10 cellular contexts compared by ENCODE assay signal in the genomic region with DNA sequence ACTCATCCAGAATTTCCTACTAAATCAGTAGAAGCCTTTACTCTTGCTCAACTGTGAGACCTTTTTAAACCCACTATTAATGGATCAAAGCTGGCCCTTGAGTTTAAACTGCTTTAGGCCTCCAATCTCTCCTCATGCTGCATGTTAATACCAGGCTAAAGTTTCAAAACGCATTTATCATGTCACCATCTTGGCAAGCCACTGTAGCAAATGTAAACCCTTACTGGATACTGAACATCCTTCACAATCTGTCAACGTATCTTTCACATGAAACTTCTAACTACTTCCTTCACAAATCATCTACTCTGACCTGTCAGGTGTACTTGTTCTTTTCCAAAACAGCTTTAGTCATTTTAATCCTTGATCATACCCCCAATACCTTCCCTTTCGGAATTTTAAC. TPM values are rescaled to one million over a fixed set of nuclear protein-coding genes. Genes with fewer than 3 reads are reported as not detected.
DNase-seq lines count a peak whose midpoint lies in the region; TF ChIP-seq lines count a peak whose summit lies in the region.
"Had no signal": no experiment of that assay in that cellular context is flagged by ENCODE, and none has a peak within 500 bp of the region (broad histone marks: within the 10 kb centered on the region; RNA-seq: fewer than 3 reads in every experiment).

No MANE protein-coding gene starts in this region.

- H3K9me3 ChIP-seq in CD8-positive, alpha-beta memory T cell (ENCODE audit: low read length), result no peaks in the 10 kb centered on the region
- H3K9me3 ChIP-seq in muscle layer of colon (ENCODE audit: low read length) (no peaks in the 10 kb centered on the region), ascending aorta (no peaks in the 10 kb centered on the region)
- H3K9me3 ChIP-seq: mucosa of descending colon had no signal

- peak overlapping the region in 4 of 8 donors; percentile 3 to 98 (median 40) for H3K27ac Mint-ChIP-seq in CD8-positive, alpha-beta memory T cell
- no peak overlapping the region for H3K27ac Mint-ChIP-seq in T-helper 2 cell treated with Interferon-gamma antibody and Interleukin-4, amounts not matched to agents 5 μg/mL and 100 μg/mL, for 36 hours

- peaks cover 6% of the 10 kb centered on the region for H3K36me3 ChIP-seq in CD8-positive, alpha-beta memory T cell (ENCODE audit: insufficient read depth, low read length)
- H3K36me3 ChIP-seq in muscle layer of colon (ENCODE audit: insufficient read depth, low read length) (peaks cover 15% of the 10 kb centered on the region), ascending aorta (peaks cover 10 to 11% of the 10 kb centered on the region in 2 donors)

- DNase-seq in CD8-positive, alpha-beta memory T cell, result no peak
- DNase-seq in HEK293T (ENCODE audit: extremely low spot score), result no peak
- DNase-seq in T-helper 2 cell treated with Interferon-gamma antibody and Interleukin-4, amounts not matched to agents 5 μg/mL and 100 μg/mL, for 36 hours (ENCODE audit: low spot score), result no peak
- no peak for DNase-seq in NCI-H2029 treated with DMSO at 0.1 percent for 48 hours (lab: John Stamatoyannopoulos, UW)
- DNase-seq in SW480 (ENCODE audit: low spot score), result no peak
- DNase-seq in HuH-7 (ENCODE audit: low spot score), result no peak
- no peak for DNase-seq in ascending aorta (ENCODE audit: low spot score in 2 of 2)
- DNase-seq: mucosa of descending colon had no signal

- H3K4me3 Mint-ChIP-seq in CD8-positive, alpha-beta memory T cell, result peak overlapping the region in 6 of 7 donors; percentile 1 to 95 (median 22)
- peak overlapping the region; percentile 98 for H3K4me3 Mint-ChIP-seq in T-helper 2 cell treated with Interferon-gamma antibody and Interleukin-4, amounts not matched to agents 5 μg/mL and 100 μg/mL, for 36 hours

- peaks cover 52% of the 10 kb centered on the region for H3K4me1 ChIP-seq in CD8-positive, alpha-beta memory T cell (ENCODE audit: insufficient read depth, low read length)
- peaks cover 25% of the 10 kb centered on the region for H3K4me1 ChIP-seq in muscle layer of colon (ENCODE audit: insufficient read depth, low read length)
- peaks cover 3 to 19% of the 10 kb centered on the region in 2 donors for H3K4me1 ChIP-seq in ascending aorta

- no peaks in the 10 kb centered on the region for H3K27me3 ChIP-seq in CD8-positive, alpha-beta memory T cell (ENCODE audit: insufficient read depth, low read length, poor library complexity, severe bottlenecking)
- H3K27me3 ChIP-seq in muscle layer of colon (ENCODE audit: control insufficient read depth in 1 of 2, insufficient read depth in 2 of 2, low read length in 2 of 2) (no peaks in the 10 kb centered on the region), ascending aorta (no peaks in the 10 kb centered on the region)

- no peak for TF ChIP-seq CTCF in ascending aorta (IDR thresholded peaks at IDR 0.05)

- intact Hi-C loops in ascending aorta (cut with DNase I), result no loop called here

- peaks cover 0 to 8% of the 10 kb centered on the region in 2 donors for H3K27me3 Mint-ChIP-seq in CD8-positive, alpha-beta memory T cell
- peaks cover 3% of the 10 kb centered on the region for H3K27me3 Mint-ChIP-seq in T-helper 2 cell treated with Interferon-gamma antibody and Interleukin-4, amounts not matched to agents 5 μg/mL and 100 μg/mL, for 36 hours (ENCODE audit: low read depth)

- no peak overlapping the region for H3K4me3 ChIP-seq in CD8-positive, alpha-beta memory T cell (ENCODE audit: low read length)
- H3K4me3 ChIP-seq in muscle layer of colon (ENCODE audit: low read depth in 1 of 2, low read length in 2 of 2) (no peak overlapping the region), ascending aorta (no peak overlapping the region)
- H3K4me3 ChIP-seq: mucosa of descending colon had no signal

- peaks cover 4 to 57% (median 16%) of the 10 kb centered on the region in 3 donors for H3K36me3 Mint-ChIP-seq in CD8-positive, alpha-beta memory T cell
- peaks cover 56% of the 10 kb centered on the region for H3K36me3 Mint-ChIP-seq in T-helper 2 cell treated with Interferon-gamma antibody and Interleukin-4, amounts not matched to agents 5 μg/mL and 100 μg/mL, for 36 hours (ENCODE audit: low read depth)

- H3K9ac ChIP-seq in muscle layer of colon (ENCODE audit: low read length), result no peak overlapping the region

- CTCF ChIA-PET in CD8-positive, alpha-beta memory T cell (lab: Charles Lee), result no interaction called here
- CTCF ChIA-PET in HEK293T (lab: Yijun Ruan, JAX), result no interaction called here

- POLR2A ChIA-PET in CD8-positive, alpha-beta memory T cell (lab: Charles Lee), result no interaction called here
- POLR2A ChIA-PET in HEK293T (lab: Yijun Ruan, JAX), result no interaction called here

- H3K4me1 Mint-ChIP-seq in CD8-positive, alpha-beta memory T cell, result peaks cover 76 to 86% (median 83%) of the 10 kb centered on the region in 3 donors
- peaks cover 59% of the 10 kb centered on the region for H3K4me1 Mint-ChIP-seq in T-helper 2 cell treated with Interferon-gamma antibody and Interleukin-4, amounts not matched to agents 5 μg/mL and 100 μg/mL, for 36 hours (ENCODE audit: low read depth)

- H3K9me3 Mint-ChIP-seq in CD8-positive, alpha-beta memory T cell, result peaks cover 0 to 5% (median 3%) of the 10 kb centered on the region in 5 donors
- H3K9me3 Mint-ChIP-seq in T-helper 2 cell treated with Interferon-gamma antibody and Interleukin-4, amounts not matched to agents 5 μg/mL and 100 μg/mL, for 36 hours, result no peaks in the 10 kb centered on the region

- no peak overlapping the region for H3K27ac ChIP-seq in CD8-positive, alpha-beta memory T cell (ENCODE audit: low read depth, low read length)
- H3K27ac ChIP-seq in muscle layer of colon (ENCODE audit: low read depth, low read length) (peak overlapping the region; percentile 24), ascending aorta (no peak overlapping the region)
- H3K27ac ChIP-seq: skin epidermis had no signal

TF ChIP-seq in HEK293T, 16 proteins besides CTCF, POLR2A, EP300 and RAD21:
- TF ChIP-seq NFRKB (IDR thresholded peaks at IDR 0.05), result no peak
- peak; percentile 90 for TF ChIP-seq PKNOX1 (IDR thresholded peaks at IDR 0.05)
- no peak for TF ChIP-seq FOXM1 (IDR thresholded peaks at IDR 0.05; ENCODE audit: borderline replicate concordance)

RNA-seq across cellular contexts. Expression of gene PAXBP1, which starts 3.0 kb away (rescaled TPM):
- 10 to 100 TPM; 44.5 to 47.3 TPM for total RNA-seq in CD8-positive, alpha-beta memory T cell
- 11.6 TPM for polyA plus RNA-seq in CD8-positive, alpha-beta memory T cell
- total RNA-seq in ascending aorta, result 18.3 TPM

RNA-seq across cellular contexts. Expression of gene SYNJ1, which starts 40.7 kb away (rescaled TPM):
- total RNA-seq in CD8-positive, alpha-beta memory T cell, result 10 to 100 TPM; 11.4 to 14.4 TPM
- 3.4 TPM for polyA plus RNA-seq in CD8-positive, alpha-beta memory T cell
- 12.1 TPM for total RNA-seq in ascending aorta
